8 cellular contexts compared by ENCODE assay signal in genomic region chr10:71647526-71648354, GRCh38.
A peak's percentile ranks its signal among the peaks of the same experiment; 100 is the strongest.
DNase-seq lines count a peak whose midpoint lies in the region; ATAC-seq and TF ChIP-seq lines count a peak whose summit lies in the region.

No MANE protein-coding gene starts in this region.

- peak; percentile 64 for ATAC-seq in HCT116
- no peak for ATAC-seq in HG02884 (IDR thresholded peaks at IDR 0.05; ENCODE audit: unreplicated experiment)

- POLR2A ChIA-PET in HCT116 (lab: Charles Lee): interaction anchor here (0.6 kb wide), 1 partner anchor 636 kb away, joined by 3 read pairs; no protein-coding TSS in a partner anchor

- TF ChIP-seq CTCF in AG09309 (IDR thresholded peaks at IDR 0.05; ENCODE audit: control insufficient read depth, insufficient read depth, low read depth, low read length, missing control alignments) (peak; percentile 37), HCT116 (IDR thresholded peaks at IDR 0.05 in 2 of 3, conservative IDR thresholded peaks at IDR 0.05 in 1 of 3; ENCODE audit: borderline replicate concordance in 1 of 3, insufficient read depth in 1 of 3, low read depth in 2 of 3, low read length in 2 of 3) (peak in 2 of 3 experiments; percentile 54 to 66; a peak in 4 of 6 replicates), WI38 (IDR thresholded peaks at IDR 0.05; ENCODE audit: low read depth, low read length) (peak; percentile 24; the same call in 1 of the 2 replicates), kidney epithelial cell (IDR thresholded peaks at IDR 0.05; ENCODE audit: insufficient read depth, low read length, poor library complexity, severe bottlenecking) (peak; percentile 35)

- no peaks in the 10 kb centered on the region for H3K9me3 ChIP-seq in HCT116 (ENCODE audit: control insufficient read depth in 1 of 2, insufficient read depth in 1 of 2, low read depth in 1 of 2, low read length in 2 of 2)

- H3K27ac ChIP-seq in HCT116 (ENCODE audit: low read depth, low read length): no peak overlapping the region

- H3K36me3 ChIP-seq in HCT116 (ENCODE audit: control insufficient read depth in 1 of 2, insufficient read depth in 2 of 2, low read length in 2 of 2) (no peaks in the 10 kb centered on the region), kidney epithelial cell (ENCODE audit: control insufficient read depth, insufficient read depth, low read length) (no peaks in the 10 kb centered on the region)

- H4K20me1 ChIP-seq in HCT116 (ENCODE audit: insufficient read depth): no peaks in the 10 kb centered on the region

- DNase-seq in AG09309 (ENCODE audit: low read depth): no peak
- no peak for DNase-seq in HCT116 (ENCODE audit: low read depth, low spot score)
- DNase-seq in kidney epithelial cell (ENCODE audit: low read depth): no peak
- no peak for DNase-seq in DMS114 treated with DMSO at 0.1 percent for 48 hours (lab: John Stamatoyannopoulos, UW; ENCODE audit: unreplicated experiment)
- no peak for DNase-seq in LoVo (ENCODE audit: low spot score)
- no peak for DNase-seq in retina

- no peak for TF ChIP-seq POLR2A in HCT116 (IDR thresholded peaks at IDR 0.05; ENCODE audit: borderline replicate concordance, extremely low read depth, insufficient read depth, insufficient read length)

- no peaks in the 10 kb centered on the region for H3K27me3 ChIP-seq in HCT116 (ENCODE audit: insufficient read depth, low read length)
- H3K27me3 ChIP-seq in kidney epithelial cell (ENCODE audit: control insufficient read depth, insufficient read depth, low read length): peaks cover 23% of the 10 kb centered on the region

- peaks cover 8 to 11% of the 10 kb centered on the region in 2 experiments; a peak in 3 of 4 replicates for H3K4me1 ChIP-seq in HCT116 (ENCODE audit: control insufficient read depth in 1 of 2, insufficient read depth in 2 of 2, low read length in 2 of 2)

- intact Hi-C loops in HCT116 (cut with micrococcal nuclease): no loop called here

- BruUV-seq in HCT116 (replicated peaks; lab: Mats Ljungman, UMichigan): no TSS peak

- H2AFZ ChIP-seq in HCT116 (ENCODE audit: low read depth, low read length, poor library complexity, severe bottlenecking): no peak overlapping the region

- no peak overlapping the region for H3K4me2 ChIP-seq in HCT116 (ENCODE audit: low read length)

- no peaks in the 10 kb centered on the region for H3K79me2 ChIP-seq in HCT116 (ENCODE audit: insufficient read depth, low read length)

- RAD21 ChIA-PET in HCT116 (lab: Charles Lee; ENCODE audit: low non-redundant PET in 1 of 2, low total read pairs in 2 of 2, uncharacterized antibody in 2 of 2, unreplicated experiment in 2 of 2): interaction anchor here in 1 of 2 experiments (0.6 kb wide), 1 partner anchor 1557 kb away, joined by 4 read pairs; no protein-coding TSS in a partner anchor

- H3K9me2 ChIP-seq in HCT116 (ENCODE audit: insufficient read depth): no peaks in the 10 kb centered on the region

- H3K4me3 ChIP-seq in AG09309 (ENCODE audit: control insufficient read depth, low read depth, low read length) (no peak overlapping the region), HCT116 (replicated peaks in 1 of 2; ENCODE audit: low read depth in 1 of 2, low read length in 2 of 2) (no peak overlapping the region), WI38 (ENCODE audit: low read depth, low read length) (no peak overlapping the region), kidney epithelial cell (ENCODE audit: low read depth, low read length) (no peak overlapping the region)

- H3K9ac ChIP-seq in HCT116 (ENCODE audit: low read length): no peak overlapping the region

- peak; percentile 42 for TF ChIP-seq RAD21 in HCT116 (IDR thresholded peaks at IDR 0.05; ENCODE audit: low read depth)

- CTCF ChIA-PET in HCT116 (lab: Charles Lee): no interaction called here

TF ChIP-seq in HCT116, 20 proteins besides CTCF, POLR2A, EP300 and RAD21:
- no peak for TF ChIP-seq MAX (IDR thresholded peaks at IDR 0.05)
- TF ChIP-seq SP1 (IDR thresholded peaks at IDR 0.05; ENCODE audit: low read depth): no peak
- TF ChIP-seq ZNF274 (IDR thresholded peaks at IDR 0.05; ENCODE audit: low read depth, low read length): no peak
- no peak for TF ChIP-seq ELF1 (IDR thresholded peaks at IDR 0.05; ENCODE audit: borderline replicate concordance, low read depth)
- no peak for TF ChIP-seq YY1 (IDR thresholded peaks at IDR 0.05; ENCODE audit: extremely low read depth, insufficient replicate concordance, low read depth, low read length)
- TF ChIP-seq REST (IDR thresholded peaks at IDR 0.05; ENCODE audit: low read depth): no peak
TF ChIP-seq in HCT116: peak in this region for 0.
